ENCODE assay signal across 5 cellular contexts in the genomic region with DNA sequence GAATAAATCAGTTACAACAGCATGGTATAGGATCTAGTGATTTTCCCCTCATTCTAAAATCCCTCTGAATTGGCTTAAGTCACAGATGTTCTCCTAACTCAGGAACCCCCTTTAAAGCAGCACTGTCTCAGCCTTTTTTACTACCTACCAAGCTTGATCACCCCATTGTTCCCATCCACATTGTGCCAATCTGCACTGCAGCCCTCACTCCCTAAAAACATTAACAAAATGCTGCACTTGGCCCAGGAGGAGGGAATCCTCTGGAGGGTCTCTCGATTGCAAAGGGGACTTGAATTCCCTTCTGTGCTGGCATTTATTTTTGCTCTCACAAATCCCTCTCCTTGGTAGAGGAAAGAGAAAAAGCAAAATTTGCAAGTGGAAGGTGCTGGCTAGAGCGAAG.
"Had no signal": no experiment of that assay in that cellular context is flagged by ENCODE, and none has a peak within 500 bp of the region (broad histone marks: within the 10 kb centered on the region; RNA-seq: fewer than 3 reads in every experiment).

No MANE protein-coding gene starts in this region.

- H3K4me3 ChIP-seq: K562 had no signal

- ATAC-seq: K562 had no signal

- H3K9me3 Mint-ChIP-seq: H9 had no signal

- DNase-seq: GOT3, H9, HCEC 1CT, IMR-90 had no signal

- H3K27ac Mint-ChIP-seq: H9 had no signal

- H3K4me3 Mint-ChIP-seq: H9 had no signal
